Comparison of ENCODE assay signal across 16 cellular contexts in the genomic region with DNA sequence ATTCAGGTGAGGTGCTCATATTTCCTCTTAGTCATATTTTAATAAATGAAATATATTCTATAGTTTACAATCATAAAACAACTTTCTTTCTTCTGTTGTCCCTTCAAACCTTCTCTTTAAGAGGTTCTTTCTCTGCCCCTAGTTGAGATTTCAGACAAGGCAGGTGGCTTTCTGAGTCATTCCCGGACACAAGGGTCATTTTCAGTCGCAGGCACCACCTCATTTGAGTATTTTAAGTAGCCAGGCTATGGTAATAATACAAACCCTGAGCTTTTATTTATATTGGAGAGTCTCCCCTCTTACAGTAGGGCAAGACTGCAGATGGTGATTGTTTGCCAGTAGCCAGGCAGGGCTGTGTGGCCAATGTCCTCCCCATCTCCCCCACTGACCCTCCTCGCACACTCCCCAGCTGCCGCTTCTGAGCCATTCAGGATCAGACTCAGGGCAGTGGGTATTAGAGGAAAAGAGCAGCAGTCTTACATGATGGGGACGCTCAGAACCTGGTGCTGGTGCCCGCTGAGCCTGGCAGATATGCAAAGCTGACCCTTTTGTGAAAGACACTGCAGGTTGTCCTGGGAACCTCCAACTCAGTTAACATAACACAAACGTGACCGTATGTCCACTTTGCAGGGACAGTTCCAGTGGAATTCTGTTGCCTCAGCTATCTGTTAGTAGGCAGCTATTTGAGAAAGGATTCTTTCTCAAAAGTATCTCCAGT.
DNase-seq lines count a peak whose midpoint lies in the region; ATAC-seq, FAIRE-seq and TF ChIP-seq lines count a peak whose summit lies in the region.
"Had no signal": no experiment of that assay in that cellular context is flagged by ENCODE, and none has a peak within 500 bp of the region (broad histone marks: within the 10 kb centered on the region; RNA-seq: fewer than 3 reads in every experiment).

No MANE protein-coding gene starts in this region.

- no peaks in the 10 kb centered on the region for H3K79me2 ChIP-seq in Karpas-422 (ENCODE audit: low read length)
- H3K79me2 ChIP-seq: parathyroid adenoma had no signal

- no peaks in the 10 kb centered on the region for H3K4me1 ChIP-seq in NT2/D1 (ENCODE audit: insufficient read depth, insufficient read length)
- no peaks in the 10 kb centered on the region for H3K4me1 ChIP-seq in Karpas-422 (ENCODE audit: low read length)
- H3K4me1 ChIP-seq: parathyroid adenoma, tibial nerve had no signal

- DNase-seq in GM12891 (ENCODE audit: insufficient read length, low spot score) (peak; percentile 30), NT2/D1 (ENCODE audit: low read depth, low spot score) (peak; percentile 61), SIG-M5 (lab: John Stamatoyannopoulos, UW) (no peak), Right ventricle myocardium inferior (ENCODE audit: missing footprints) (no peak), Karpas-422 (no peak)
- DNase-seq: activated CD4-positive, alpha-beta T cell treated with anti-CD3 and anti-CD28 coated beads, Interleukin-2, amount 10 ng/mL, durations not matched to agents 24 days and 14 days; DND-41; GOT3; NCI-H345 had no signal

- ATAC-seq in GM19395 (IDR thresholded peaks at IDR 0.05; ENCODE audit: unreplicated experiment), result peak; percentile 90
- peak; percentile 77 for ATAC-seq in HG02938 (IDR thresholded peaks at IDR 0.05; ENCODE audit: unreplicated experiment)
- no peak for ATAC-seq in Right ventricle myocardium inferior
- ATAC-seq in GM21423 (IDR thresholded peaks at IDR 0.05; ENCODE audit: unreplicated experiment), result no peak

- intact Hi-C loops in Right ventricle myocardium inferior (cut with DNase I), result no loop called here

- H3K9ac ChIP-seq in NT2/D1 (ENCODE audit: insufficient read length, low read depth) (no peak overlapping the region), Karpas-422 (ENCODE audit: low read length) (no peak overlapping the region)
- H3K9ac ChIP-seq: KMS-11, parathyroid adenoma had no signal

- no peak overlapping the region for H2AFZ ChIP-seq in Karpas-422 (ENCODE audit: low read length)
- H2AFZ ChIP-seq: parathyroid adenoma had no signal

- H4K20me1 ChIP-seq in Karpas-422 (ENCODE audit: insufficient read depth, low read depth, low read length), result no peaks in the 10 kb centered on the region

- H3K9me2 ChIP-seq in Karpas-422 (replicated peaks; ENCODE audit: insufficient read depth, low read length), result no peaks in the 10 kb centered on the region

- no peak overlapping the region for H3K27ac ChIP-seq in Karpas-422 (ENCODE audit: low read length)
- H3K27ac ChIP-seq: KMS-11, parathyroid adenoma, tibial nerve had no signal

- H3K4me3 ChIP-seq in NT2/D1 (ENCODE audit: insufficient read length, low read depth) (no peak overlapping the region), Karpas-422 (ENCODE audit: low read length) (no peak overlapping the region)
- H3K4me3 ChIP-seq: tibial nerve had no signal

- H3K27me3 ChIP-seq in NT2/D1 (ENCODE audit: insufficient read depth, insufficient read length) (no peaks in the 10 kb centered on the region), Karpas-422 (ENCODE audit: low read length) (no peaks in the 10 kb centered on the region)
- H3K27me3 ChIP-seq: tibial nerve had no signal

- H3K36me3 ChIP-seq in NT2/D1 (ENCODE audit: insufficient read depth, insufficient read length, low read length) (no peaks in the 10 kb centered on the region), Karpas-422 (ENCODE audit: insufficient read depth, low read length) (no peaks in the 10 kb centered on the region)
- H3K36me3 ChIP-seq: tibial nerve had no signal

- H3K9me3 ChIP-seq in NT2/D1 (ENCODE audit: insufficient read depth, low read length), result no peaks in the 10 kb centered on the region
- H3K9me3 ChIP-seq in Karpas-422 (ENCODE audit: low read length), result no peaks in the 10 kb centered on the region
- H3K9me3 ChIP-seq: tibial nerve had no signal

- FAIRE-seq in GM12891 (lab: Jason Lieb, UNC), result peak; percentile 78
- FAIRE-seq: colon had no signal

- H3K4me2 ChIP-seq in Karpas-422 (ENCODE audit: low read depth, low read length, poor library complexity, severe bottlenecking), result no peak overlapping the region
- H3K4me2 ChIP-seq: KMS-11 had no signal

- TF ChIP-seq POLR2A in GM12891 (IDR thresholded peaks at IDR 0.05; ENCODE audit: low read depth, low read length), result no peak

TF ChIP-seq in GM12891, 5 proteins besides CTCF, POLR2A, EP300 and RAD21:
- no peak for TF ChIP-seq POU2F2 (IDR thresholded peaks at IDR 0.05; ENCODE audit: low read depth, low read length)
- no peak for TF ChIP-seq SPI1 (IDR thresholded peaks at IDR 0.05; ENCODE audit: low read depth, low read length)
- TF ChIP-seq TAF1 (IDR thresholded peaks at IDR 0.05; ENCODE audit: low read depth, low read length), result no peak
- no peak for TF ChIP-seq PAX5 (IDR thresholded peaks at IDR 0.05; ENCODE audit: insufficient read depth, low read length, severe bottlenecking)
- no peak for TF ChIP-seq POLR2AphosphoS5 (IDR thresholded peaks at IDR 0.05; ENCODE audit: low read depth, low read length)

Comparison
In these comparisons a context has a peak if more than half of its experiments do, and no peak if none do; other contexts are left out.
1. DNase-seq: peak in GM12891 (single experiment) and NT2/D1 (single experiment); none in SIG-M5 (single experiment), Right ventricle myocardium inferior (single experiment) and Karpas-422 (single experiment).
2. ATAC-seq: peak in GM19395 (single experiment) and HG02938 (single experiment); none in Right ventricle myocardium inferior (single experiment) and GM21423 (single experiment).